ENCODE assay signal across 1 cellular context in the genomic region with DNA sequence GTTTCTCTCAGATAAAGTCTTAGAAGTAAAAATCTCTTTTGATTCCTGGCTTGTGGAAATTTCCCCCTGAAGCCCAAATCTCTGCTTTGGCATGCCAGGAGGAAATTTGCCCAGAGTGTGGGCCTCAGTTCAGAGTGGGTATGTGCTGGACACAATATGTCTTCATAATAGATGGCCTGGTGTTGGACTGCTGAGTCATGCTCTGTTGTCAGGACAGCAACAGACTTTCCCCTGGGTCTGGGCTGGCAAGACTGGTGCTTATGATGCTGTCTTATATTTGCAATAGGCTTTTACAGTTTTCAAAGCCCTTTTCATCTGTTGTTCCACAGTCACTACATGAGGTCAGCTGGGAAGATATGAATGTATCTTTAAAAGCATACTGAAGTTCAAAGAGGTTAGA.
TF ChIP-seq lines count a peak whose summit lies in the region.

No MANE protein-coding gene starts in this region.

TF ChIP-seq in K562, 482 proteins besides CTCF, POLR2A, EP300 and RAD21 (continued from another document):
- TF ChIP-seq, protein P1, sequence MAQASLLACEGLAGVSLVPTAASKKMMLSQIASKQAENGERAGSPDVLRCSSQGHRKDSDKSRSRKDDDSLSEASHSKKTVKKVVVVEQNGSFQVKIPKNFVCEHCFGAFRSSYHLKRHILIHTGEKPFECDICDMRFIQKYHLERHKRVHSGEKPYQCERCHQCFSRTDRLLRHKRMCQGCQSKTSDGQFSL (CRISPR knock-in tag; IDR thresholded peaks at IDR 0.05) = no peak
- TF ChIP-seq, protein P1 (tag; IDR thresholded peaks at IDR 0.05) = no peak
- TF ChIP-seq HNRNPUL1 (IDR thresholded peaks at IDR 0.05; ENCODE audit: low read length) (no peak), NR3C1 (CRISPR knock-in tag; IDR thresholded peaks at IDR 0.05) (no peak), NFE2 (IDR thresholded peaks at IDR 0.05; ENCODE audit: low read depth) (peak; percentile 25; the same call in 1 of the 2 replicates), NFE2L1 (tag; IDR thresholded peaks at IDR 0.05; ENCODE audit: borderline replicate concordance, low read depth) (0 out of 2 replicates have a peak, but pooled peaks have one; percentile 37)
- TF ChIP-seq, protein P2, sequence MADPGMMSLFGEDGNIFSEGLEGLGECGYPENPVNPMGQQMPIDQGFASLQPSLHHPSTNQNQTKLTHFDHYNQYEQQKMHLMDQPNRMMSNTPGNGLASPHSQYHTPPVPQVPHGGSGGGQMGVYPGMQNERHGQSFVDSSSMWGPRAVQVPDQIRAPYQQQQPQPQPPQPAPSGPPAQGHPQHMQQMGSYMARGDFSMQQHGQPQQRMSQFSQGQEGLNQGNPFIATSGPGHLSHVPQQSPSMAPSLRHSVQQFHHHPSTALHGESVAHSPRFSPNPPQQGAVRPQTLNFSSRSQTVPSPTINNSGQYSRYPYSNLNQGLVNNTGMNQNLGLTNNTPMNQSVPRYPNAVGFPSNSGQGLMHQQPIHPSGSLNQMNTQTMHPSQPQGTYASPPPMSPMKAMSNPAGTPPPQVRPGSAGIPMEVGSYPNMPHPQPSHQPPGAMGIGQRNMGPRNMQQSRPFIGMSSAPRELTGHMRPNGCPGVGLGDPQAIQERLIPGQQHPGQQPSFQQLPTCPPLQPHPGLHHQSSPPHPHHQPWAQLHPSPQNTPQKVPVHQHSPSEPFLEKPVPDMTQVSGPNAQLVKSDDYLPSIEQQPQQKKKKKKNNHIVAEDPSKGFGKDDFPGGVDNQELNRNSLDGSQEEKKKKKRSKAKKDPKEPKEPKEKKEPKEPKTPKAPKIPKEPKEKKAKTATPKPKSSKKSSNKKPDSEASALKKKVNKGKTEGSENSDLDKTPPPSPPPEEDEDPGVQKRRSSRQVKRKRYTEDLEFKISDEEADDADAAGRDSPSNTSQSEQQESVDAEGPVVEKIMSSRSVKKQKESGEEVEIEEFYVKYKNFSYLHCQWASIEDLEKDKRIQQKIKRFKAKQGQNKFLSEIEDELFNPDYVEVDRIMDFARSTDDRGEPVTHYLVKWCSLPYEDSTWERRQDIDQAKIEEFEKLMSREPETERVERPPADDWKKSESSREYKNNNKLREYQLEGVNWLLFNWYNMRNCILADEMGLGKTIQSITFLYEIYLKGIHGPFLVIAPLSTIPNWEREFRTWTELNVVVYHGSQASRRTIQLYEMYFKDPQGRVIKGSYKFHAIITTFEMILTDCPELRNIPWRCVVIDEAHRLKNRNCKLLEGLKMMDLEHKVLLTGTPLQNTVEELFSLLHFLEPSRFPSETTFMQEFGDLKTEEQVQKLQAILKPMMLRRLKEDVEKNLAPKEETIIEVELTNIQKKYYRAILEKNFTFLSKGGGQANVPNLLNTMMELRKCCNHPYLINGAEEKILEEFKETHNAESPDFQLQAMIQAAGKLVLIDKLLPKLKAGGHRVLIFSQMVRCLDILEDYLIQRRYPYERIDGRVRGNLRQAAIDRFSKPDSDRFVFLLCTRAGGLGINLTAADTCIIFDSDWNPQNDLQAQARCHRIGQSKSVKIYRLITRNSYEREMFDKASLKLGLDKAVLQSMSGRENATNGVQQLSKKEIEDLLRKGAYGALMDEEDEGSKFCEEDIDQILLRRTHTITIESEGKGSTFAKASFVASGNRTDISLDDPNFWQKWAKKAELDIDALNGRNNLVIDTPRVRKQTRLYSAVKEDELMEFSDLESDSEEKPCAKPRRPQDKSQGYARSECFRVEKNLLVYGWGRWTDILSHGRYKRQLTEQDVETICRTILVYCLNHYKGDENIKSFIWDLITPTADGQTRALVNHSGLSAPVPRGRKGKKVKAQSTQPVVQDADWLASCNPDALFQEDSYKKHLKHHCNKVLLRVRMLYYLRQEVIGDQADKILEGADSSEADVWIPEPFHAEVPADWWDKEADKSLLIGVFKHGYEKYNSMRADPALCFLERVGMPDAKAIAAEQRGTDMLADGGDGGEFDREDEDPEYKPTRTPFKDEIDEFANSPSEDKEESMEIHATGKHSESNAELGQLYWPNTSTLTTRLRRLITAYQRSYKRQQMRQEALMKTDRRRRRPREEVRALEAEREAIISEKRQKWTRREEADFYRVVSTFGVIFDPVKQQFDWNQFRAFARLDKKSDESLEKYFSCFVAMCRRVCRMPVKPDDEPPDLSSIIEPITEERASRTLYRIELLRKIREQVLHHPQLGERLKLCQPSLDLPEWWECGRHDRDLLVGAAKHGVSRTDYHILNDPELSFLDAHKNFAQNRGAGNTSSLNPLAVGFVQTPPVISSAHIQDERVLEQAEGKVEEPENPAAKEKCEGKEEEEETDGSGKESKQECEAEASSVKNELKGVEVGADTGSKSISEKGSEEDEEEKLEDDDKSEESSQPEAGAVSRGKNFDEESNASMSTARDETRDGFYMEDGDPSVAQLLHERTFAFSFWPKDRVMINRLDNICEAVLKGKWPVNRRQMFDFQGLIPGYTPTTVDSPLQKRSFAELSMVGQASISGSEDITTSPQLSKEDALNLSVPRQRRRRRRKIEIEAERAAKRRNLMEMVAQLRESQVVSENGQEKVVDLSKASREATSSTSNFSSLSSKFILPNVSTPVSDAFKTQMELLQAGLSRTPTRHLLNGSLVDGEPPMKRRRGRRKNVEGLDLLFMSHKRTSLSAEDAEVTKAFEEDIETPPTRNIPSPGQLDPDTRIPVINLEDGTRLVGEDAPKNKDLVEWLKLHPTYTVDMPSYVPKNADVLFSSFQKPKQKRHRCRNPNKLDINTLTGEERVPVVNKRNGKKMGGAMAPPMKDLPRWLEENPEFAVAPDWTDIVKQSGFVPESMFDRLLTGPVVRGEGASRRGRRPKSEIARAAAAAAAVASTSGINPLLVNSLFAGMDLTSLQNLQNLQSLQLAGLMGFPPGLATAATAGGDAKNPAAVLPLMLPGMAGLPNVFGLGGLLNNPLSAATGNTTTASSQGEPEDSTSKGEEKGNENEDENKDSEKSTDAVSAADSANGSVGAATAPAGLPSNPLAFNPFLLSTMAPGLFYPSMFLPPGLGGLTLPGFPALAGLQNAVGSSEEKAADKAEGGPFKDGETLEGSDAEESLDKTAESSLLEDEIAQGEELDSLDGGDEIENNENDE (IDR thresholded peaks at IDR 0.05; ENCODE audit: low read depth, low read length) = no peak
TF ChIP-seq in K562: peak in this region for 3.
